ENCODE assay signal across 31 cellular contexts in genomic region chrX:129698150-129698549, GRCh38. TPM values are rescaled to one million over a fixed set of nuclear protein-coding genes. Genes with fewer than 3 reads are reported as not detected.
"Had no signal": no experiment of that assay in that cellular context is flagged by ENCODE, and none has a peak within 500 bp of the region (broad histone marks: within the 10 kb centered on the region; RNA-seq: fewer than 3 reads in every experiment).

No MANE protein-coding gene starts in this region.

- H3K4me3 ChIP-seq: adrenal gland, body of pancreas, coronary artery, dorsolateral prefrontal cortex, neural progenitor cell, right atrium auricular region, smooth muscle cell, testis, transverse colon had no signal

- H3K36me3 ChIP-seq: adrenal gland, neural progenitor cell, right atrium auricular region, transverse colon, WERI-Rb-1 had no signal

- H3K9ac ChIP-seq: neural progenitor cell, parathyroid adenoma had no signal

- DNase-seq: activated CD4-positive, alpha-beta T cell treated with anti-CD3 and anti-CD28 coated beads for 48 hours; activated CD4-positive, alpha-beta T cell treated with anti-CD3 and anti-CD28 coated beads, Interleukin-2, amount 50 U/mL, for 48 hours; activated CD8-positive, alpha-beta memory T cell treated with anti-CD3 and anti-CD28 coated beads, Interleukin-2, amount 50 U/mL, for 4 hours; activated effector memory CD4-positive, alpha-beta T cell treated with anti-CD3 and anti-CD28 coated beads, Interleukin-2, amount 50 U/mL, for 16 hours; activated naive CD4-positive, alpha-beta T cell treated with anti-CD3 and anti-CD28 coated beads for 36 hours; activated naive CD8-positive, alpha-beta T cell treated with anti-CD3 and anti-CD28 coated beads for 36 hours; activated T-cell treated with anti-CD3 and anti-CD28 coated beads, Interleukin-2, amount 50 U/mL, for 1 hour; aorta; body of pancreas; dorsolateral prefrontal cortex; effector memory CD4-positive, alpha-beta T cell; foreskin fibroblast; head of caudate nucleus; hypothalamus; midbrain; naive thymus-derived CD8-positive, alpha-beta T cell; occipital lobe; stimulated activated naive CD4-positive, alpha-beta T cell treated with Interleukin-2 at 50 U/mL for 16 hours; T1000; testis; transverse colon; WERI-Rb-1 had no signal

- H3K4me1 ChIP-seq: adrenal gland, body of pancreas, neural progenitor cell, parathyroid adenoma, right atrium auricular region, testis, transverse colon had no signal

- H3K79me2 ChIP-seq: parathyroid adenoma had no signal

- H3K27me3 ChIP-seq: adrenal gland, body of pancreas, neural progenitor cell, right atrium auricular region, testis, transverse colon had no signal

- H3K4me2 ChIP-seq: neural progenitor cell, smooth muscle cell had no signal

- H2AFZ ChIP-seq: neural progenitor cell, parathyroid adenoma had no signal

- H3K9me3 ChIP-seq: adrenal gland, body of pancreas, right atrium auricular region, testis, transverse colon had no signal

- ATAC-seq: activated CD4-positive, CD25-positive, alpha-beta regulatory T cell treated with anti-CD3 and anti-CD28 coated beads, Interleukin-2, amount 50 U/mL, for 24 hours; body of pancreas; naive thymus-derived CD8-positive, alpha-beta T cell had no signal

- H3K27ac ChIP-seq: adrenal gland, body of pancreas, coronary artery, dorsolateral prefrontal cortex, neural progenitor cell, parathyroid adenoma, right atrium auricular region, testis, transverse colon, WERI-Rb-1 had no signal

RNA-seq across cellular contexts. Expression of gene XPNPEP2, which starts 40.6 kb away (rescaled TPM):
- total RNA-seq: kidney epithelial cell; naive thymus-derived CD8-positive, alpha-beta T cell; pulmonary artery endothelial cell had no signal

RNA-seq across cellular contexts. Expression of gene APLN, which starts 43.4 kb away (rescaled TPM):
- total RNA-seq: body of pancreas; naive thymus-derived CD8-positive, alpha-beta T cell; transverse colon had no signal
- polyA plus RNA-seq: naive thymus-derived CD8-positive, alpha-beta T cell had no signal
